In the genomic region with DNA sequence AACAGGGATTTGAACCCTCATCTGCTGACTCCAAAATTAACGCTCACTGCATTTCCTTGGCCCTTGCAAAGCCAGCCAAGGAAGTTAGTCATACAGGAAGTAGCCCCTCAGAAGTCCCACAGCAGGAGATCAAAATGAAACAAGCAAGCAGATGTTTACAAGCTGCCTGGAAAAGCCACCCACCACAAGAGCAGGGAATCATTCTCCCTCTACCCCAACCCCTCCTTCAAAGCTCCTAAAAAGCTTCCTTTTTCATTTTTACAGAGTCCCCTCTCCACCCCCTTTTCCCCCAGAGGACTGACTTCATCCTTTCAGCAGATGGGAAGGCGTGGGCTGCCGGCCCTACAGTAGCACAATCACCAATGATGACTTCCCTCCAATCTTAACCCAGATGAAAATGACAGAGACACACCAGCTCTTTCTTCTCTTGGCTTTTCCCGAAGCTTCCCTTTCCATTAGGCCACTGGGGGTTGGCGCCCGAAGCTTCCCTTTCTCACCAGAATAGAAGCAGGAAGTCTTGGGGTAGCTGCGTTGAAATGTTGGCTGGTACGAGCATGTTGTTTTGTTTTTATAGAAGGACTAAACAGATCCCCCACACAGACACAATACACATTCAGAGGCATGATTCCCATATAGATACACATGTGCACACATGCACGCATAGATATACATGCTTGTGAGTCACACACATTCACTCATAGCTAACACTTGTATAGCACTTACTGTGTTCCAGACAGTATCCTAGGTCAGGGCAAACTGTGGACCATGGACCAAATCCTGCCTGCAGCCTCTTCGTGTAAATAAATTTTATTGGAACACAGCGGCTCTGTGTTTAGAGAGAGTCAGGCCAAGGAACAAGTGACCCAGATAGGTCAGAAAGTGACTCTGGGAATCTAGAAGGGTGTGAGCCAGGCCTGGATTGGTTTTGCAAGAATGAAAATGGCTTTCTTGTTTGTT, we compare ENCODE assay signal across 9 cellular contexts. TPM values are rescaled to one million over a fixed set of nuclear protein-coding genes. Genes with fewer than 3 reads are reported as not detected.
DNase-seq lines count a peak whose midpoint lies in the region; ATAC-seq, FAIRE-seq and TF ChIP-seq lines count a peak whose summit lies in the region.
"Had no signal": no experiment of that assay in that cellular context is flagged by ENCODE, and none has a peak within 500 bp of the region (broad histone marks: within the 10 kb centered on the region; RNA-seq: fewer than 3 reads in every experiment).

No MANE protein-coding gene starts in this region.

- H2AFZ ChIP-seq in K562 (ENCODE audit: low read depth, low read length), result peak overlapping the region; percentile 82
- peak overlapping the region; percentile 64 for H2AFZ ChIP-seq in keratinocyte (ENCODE audit: control insufficient read depth, low read length)

- intact Hi-C loops in K562 (cut with micrococcal nuclease), result no loop called here

- ATAC-seq in K562, result peak; percentile 58
- ATAC-seq in GM18511 (IDR thresholded peaks at IDR 0.05; ENCODE audit: unreplicated experiment), result no peak
- no peak for ATAC-seq in GM18502 (IDR thresholded peaks at IDR 0.05; ENCODE audit: poor library complexity, unreplicated experiment)

- no peak for TF ChIP-seq EP300 in K562 (IDR thresholded peaks at IDR 0.05; ENCODE audit: low read length)

- WGBS in K562 (ENCODE audit: insufficient coverage, low coverage, missing lambda C conversion rate), result 60% methylated on average over 11 of the region's 11 CpGs

- H3K27me3 ChIP-seq in K562 (ENCODE audit: control insufficient read depth in 2 of 2, insufficient read depth in 2 of 2, low read length in 2 of 2) (no peaks in the 10 kb centered on the region), keratinocyte (ENCODE audit: control insufficient read depth, extremely low read depth, insufficient read depth, low read length) (no peaks in the 10 kb centered on the region)

- H3K36me3 ChIP-seq in K562 (ENCODE audit: control insufficient read depth, insufficient read depth, low read length), result no peaks in the 10 kb centered on the region
- H3K36me3 ChIP-seq in keratinocyte (ENCODE audit: control insufficient read depth in 2 of 2, extremely low read depth in 1 of 2, insufficient read depth in 2 of 2, low read length in 2 of 2), result no peaks in the 10 kb centered on the region

- peaks cover 14 to 24% of the 10 kb centered on the region in 2 experiments for H3K4me1 ChIP-seq in K562 (replicated peaks in 1 of 2; ENCODE audit: control insufficient read depth in 2 of 2, insufficient read depth in 2 of 2, low read length in 2 of 2)
- peaks cover 24% of the 10 kb centered on the region for H3K4me1 ChIP-seq in keratinocyte (ENCODE audit: control insufficient read depth, extremely low read depth, insufficient read depth, low read length)

- H3K27ac ChIP-seq in K562 (ENCODE audit: extremely low read depth, low read depth, low read length) (peak overlapping the region; percentile 31; the same call in 1 of the 3 replicates), keratinocyte (ENCODE audit: control insufficient read depth, insufficient read depth, low read length) (peak overlapping the region; percentile 44), temporal lobe (ENCODE audit: low read depth, low read length) (peak overlapping the region; percentile 68)

- CTCF ChIA-PET in K562 (lab: Yijun Ruan, JAX; ENCODE audit: low intra/inter-chr PET ratio), result no interaction called here

- H3K9ac ChIP-seq in K562 (ENCODE audit: insufficient read depth in 1 of 2, low read depth in 2 of 2, low read length in 2 of 2) (no peak overlapping the region), keratinocyte (ENCODE audit: control insufficient read depth, extremely low read depth, insufficient read depth, low read length) (no peak overlapping the region)

- H3K4me2 ChIP-seq in K562 (ENCODE audit: insufficient read depth, low read length), result peak overlapping the region; percentile 28
- H3K4me2 ChIP-seq in keratinocyte (ENCODE audit: control insufficient read depth, extremely low read depth, insufficient read depth, low read depth, low read length), result peak overlapping the region; percentile 35

- H4K20me1 ChIP-seq in K562 (replicated peaks; ENCODE audit: control insufficient read depth, insufficient read depth, low read length) (no peaks in the 10 kb centered on the region), keratinocyte (ENCODE audit: control insufficient read depth, extremely low read depth, insufficient read depth, low read length) (no peaks in the 10 kb centered on the region)

- H3K9me3 ChIP-seq in K562 (replicated peaks; ENCODE audit: control insufficient read depth, insufficient read depth, low read depth, low read length), result 0 out of 2 replicates have a peak, but pooled peaks cover 3% of the 10 kb centered on the region
- H3K9me3 ChIP-seq in keratinocyte (ENCODE audit: control insufficient read depth, low read depth, low read length), result no peaks in the 10 kb centered on the region

- POLR2A ChIA-PET in K562 (lab: Yijun Ruan, JAX), result interaction anchor here (0.5 to 2.6 kb wide), 4 partner anchors 8 to 341 kb away, joined by 3 to 18 read pairs (median 4); a partner anchor contains a TSS

- no peak for TF ChIP-seq RAD21 in K562 (CRISPR knock-in tag; conservative IDR thresholded peaks at IDR 0.05 in 1 of 2, IDR thresholded peaks at IDR 0.05 in 1 of 2)

- H3K9me1 ChIP-seq in K562 (ENCODE audit: control insufficient read depth, insufficient read depth, low read length) (no peaks in the 10 kb centered on the region), keratinocyte (ENCODE audit: control insufficient read depth, extremely low read depth, insufficient read depth, low read length) (no peaks in the 10 kb centered on the region)

- H3K79me2 ChIP-seq in K562 (ENCODE audit: control insufficient read depth, insufficient read depth, low read length), result no peaks in the 10 kb centered on the region
- no peaks in the 10 kb centered on the region for H3K79me2 ChIP-seq in keratinocyte (ENCODE audit: control insufficient read depth, insufficient read depth, low read length)

- no peak for TF ChIP-seq POLR2A in K562 (conservative IDR thresholded peaks at IDR 0.05)

- TF ChIP-seq CTCF in K562 (IDR thresholded peaks at IDR 0.05 in 2 of 3, conservative IDR thresholded peaks at IDR 0.05 in 1 of 3; ENCODE audit: insufficient read depth in 2 of 3, low read depth in 1 of 3, low read length in 3 of 3) (no peak), keratinocyte (optimal IDR thresholded peaks at IDR 0.05 in 1 of 3, IDR thresholded peaks at IDR 0.05 in 1 of 3, conservative IDR thresholded peaks at IDR 0.05 in 1 of 3; ENCODE audit: extremely low read depth in 1 of 3, insufficient read depth in 2 of 3, low read length in 3 of 3) (no peak)

- in situ Hi-C loops in K562 (cut with MboI), result no loop called here

- FAIRE-seq in K562 (lab: Jason Lieb, UNC), result peak; percentile 37
- peak; percentile 26 for FAIRE-seq in keratinocyte (lab: Jason Lieb, UNC)

- H3K4me3 ChIP-seq in K562 (no peak overlapping the region), keratinocyte (ENCODE audit: control insufficient read depth in 2 of 3, extremely low read depth in 1 of 3, insufficient read depth in 2 of 3, low read depth in 1 of 3, low read length in 3 of 3) (no peak overlapping the region)

- dilution Hi-C loops in keratinocyte (cut with MboI; ENCODE audit: extremely low pct_ligation_motif_present, low sequenced_read_pairs), result no loop called here

- DNase-seq in GM03348 (ENCODE audit: low spot score) (peak; percentile 73), NCI-H524 (lab: John Stamatoyannopoulos, UW) (peak; percentile 59 to 78), K562 (ENCODE audit: extremely low read depth in 1 of 4, low spot score in 3 of 4) (peak in 2 of 4 experiments; percentile 40 to 42), keratinocyte (ENCODE audit: low read depth, low spot score) (no peak), SK-N-DZ (ENCODE audit: low spot score) (no peak)

- BruUV-seq in K562 (replicated peaks; lab: Mats Ljungman, UMichigan), result no TSS peak

RNA-seq across cellular contexts. Expression of a gene that starts 17.4 kb away (rescaled TPM):
- 1.7 and 2.8 TPM in 2 replicates for total RNA-seq in K562 (2011; cell fraction: chromatin; rRNA removed; ENCODE audit: low replicate concordance)
- total RNA-seq in K562 (2011; cell fraction: nucleolus; rRNA removed), result 2.4 and 2.8 TPM in 2 replicates
- total RNA-seq in K562 (2011; cell fraction: nucleoplasm; rRNA removed), result 2.9 and 4.4 TPM in 2 replicates
- total RNA-seq in K562 (2014; rRNA removed) (0.64 and 1.4 TPM in 2 replicates), K562 (2014; rRNA removed; fragmentation: Illumina TruSeq; extraction: Trizol) (0.76 and 0.80 TPM in 2 replicates), K562 (2015; rRNA removed; fragmentation: Illumina TruSeq; extraction: Trizol) (0.58 and 0.75 TPM in 2 replicates), K562 (2021) (2.1 and 2.2 TPM in 2 replicates), temporal lobe (2.7 TPM)
- polyA plus RNA-seq in K562 (2011; rRNA removed) (0.65 and 0.77 TPM in 2 replicates), K562 (2014; fragmentation: Illumina TruSeq; extraction: Trizol) (0.48 and 0.54 TPM in 2 replicates), K562 (2014; fragmentation: Nextera tagmentation; extraction: Ambion mirVana) (under 1 TPM; 0.04 to 0.11 TPM), K562 (2014; rRNA removed) (0.45 and 1.3 TPM in 2 replicates), keratinocyte (4.9 to 6.6 TPM (median 5.9 TPM) in 3 replicates)
- 0.65 and 1.1 TPM in 2 replicates for polyA plus RNA-seq in K562 (2011; cell fraction: cytosol; rRNA removed)
- 0.66 and 1.5 TPM in 2 replicates for polyA plus RNA-seq in K562 (2011; cell fraction: nucleus; rRNA removed)
- polyA plus RNA-seq in K562 (2012), result 0.74 and 1.3 TPM in 2 replicates
- polyA minus RNA-seq in K562 (2011; rRNA and poly(A)+ RNA removed), result 1.0 and 1.2 TPM in 2 replicates
- polyA minus RNA-seq in K562 (2011; cell fraction: cytosol; rRNA and poly(A)+ RNA removed), result 1.2 and 1.8 TPM in 2 replicates
- 1.2 and 1.8 TPM in 2 replicates for polyA minus RNA-seq in K562 (2011; cell fraction: nucleus; rRNA and poly(A)+ RNA removed)
- 0.82 TPM for polyA plus RNA-seq in keratinocyte (2011; ENCODE audit: low read depth)
- polyA plus RNA-seq in keratinocyte (2011; cell fraction: cytosol; rRNA removed), result 4.1 and 6.0 TPM in 2 replicates
- 12.5 and 14.1 TPM in 2 replicates for polyA plus RNA-seq in keratinocyte (2011; cell fraction: nucleus; rRNA removed)
- 1.7 and 7.6 TPM in 2 replicates for polyA plus RNA-seq in keratinocyte (2012; ENCODE audit: low replicate concordance)
- polyA minus RNA-seq in keratinocyte, result 5.4 to 7.6 TPM (median 5.7 TPM) in 3 replicates
- polyA minus RNA-seq in keratinocyte (2011; cell fraction: cytosol; rRNA and poly(A)+ RNA removed), result 16.3 TPM
- polyA minus RNA-seq in keratinocyte (2011; cell fraction: nucleus; rRNA and poly(A)+ RNA removed), result 18.9 and 23.2 TPM in 2 replicates
- polyA plus RNA-seq in SK-N-DZ (2014; cell fraction: cytosol; rRNA removed), result 0.07 and 0.14 TPM in 2 replicates
- polyA plus RNA-seq in SK-N-DZ (2014; cell fraction: nucleus; rRNA removed), result 0.21 and 0.37 TPM in 2 replicates

RNA-seq across cellular contexts. Expression of a gene that starts 36.9 kb away (rescaled TPM):
- not detected in 2 replicates for total RNA-seq in K562 (2011; cell fraction: chromatin; rRNA removed; ENCODE audit: low replicate concordance)
- not detected in 2 replicates for total RNA-seq in K562 (2011; cell fraction: nucleolus; rRNA removed)
- not detected in 2 replicates for total RNA-seq in K562 (2011; cell fraction: nucleoplasm; rRNA removed)
- total RNA-seq in K562 (2014; rRNA removed) (not detected in 2 replicates), K562 (2014; rRNA removed; fragmentation: Illumina TruSeq; extraction: Trizol) (not detected in 2 replicates), K562 (2015; rRNA removed; fragmentation: Illumina TruSeq; extraction: Trizol) (not detected in 2 replicates), K562 (2021) (not detected in 2 replicates), temporal lobe (3.9 TPM)
- polyA plus RNA-seq in K562 (2011; rRNA removed) (not detected in 2 replicates), K562 (2014; fragmentation: Illumina TruSeq; extraction: Trizol) (not detected in 2 replicates), K562 (2014; fragmentation: Nextera tagmentation; extraction: Ambion mirVana) (not detected), K562 (2014; rRNA removed) (not detected in 2 replicates), keratinocyte (0.04 to 0.23 TPM in 2 of 3 replicates, not detected in the other)
- not detected in 2 replicates for polyA plus RNA-seq in K562 (2011; cell fraction: cytosol; rRNA removed)
- polyA plus RNA-seq in K562 (2011; cell fraction: nucleus; rRNA removed), result not detected in 2 replicates
- 0.11 TPM in 1 of 2 replicates, not detected in the other for polyA plus RNA-seq in K562 (2012)
- not detected in 2 replicates for polyA minus RNA-seq in K562 (2011; rRNA and poly(A)+ RNA removed)
- polyA minus RNA-seq in K562 (2011; cell fraction: cytosol; rRNA and poly(A)+ RNA removed), result not detected in 2 replicates
- polyA minus RNA-seq in K562 (2011; cell fraction: nucleus; rRNA and poly(A)+ RNA removed), result not detected in 2 replicates
- not detected for polyA plus RNA-seq in keratinocyte (2011; ENCODE audit: low read depth)
- polyA plus RNA-seq in keratinocyte (2011; cell fraction: cytosol; rRNA removed), result 0.03 and 0.09 TPM in 2 replicates
- 0.19 and 0.23 TPM in 2 replicates for polyA plus RNA-seq in keratinocyte (2011; cell fraction: nucleus; rRNA removed)
- not detected in 2 replicates for polyA plus RNA-seq in keratinocyte (2012; ENCODE audit: low replicate concordance)
- 0.10 TPM in 1 of 3 replicates, not detected in the others for polyA minus RNA-seq in keratinocyte
- polyA minus RNA-seq in keratinocyte (2011; cell fraction: cytosol; rRNA and poly(A)+ RNA removed), result not detected
- polyA minus RNA-seq in keratinocyte (2011; cell fraction: nucleus; rRNA and poly(A)+ RNA removed), result not detected in 2 replicates
- 12.5 and 14.1 TPM in 2 replicates for polyA plus RNA-seq in SK-N-DZ (2014; cell fraction: cytosol; rRNA removed)
- 12.4 and 13.3 TPM in 2 replicates for polyA plus RNA-seq in SK-N-DZ (2014; cell fraction: nucleus; rRNA removed)
- total RNA-seq: T-helper 2 cell treated with Interferon-gamma antibody and Interleukin-4, amounts not matched to agents 100 ng/mL and 5 ng/mL, for 36 hours had no signal

Comparison
In these comparisons a context has a peak if more than half of its experiments do, and no peak if none do; other contexts are left out.
1. DNase-seq: peak in GM03348 (single experiment) and NCI-H524 (2 of 2); none in keratinocyte (single experiment) and SK-N-DZ (single experiment).
2. Peak in every context shown above with its lines, with median percentiles within 50 percentile points of each other: H3K27ac ChIP-seq.